Comparison of ENCODE assay signal across 1 cellular context in the genomic region with DNA sequence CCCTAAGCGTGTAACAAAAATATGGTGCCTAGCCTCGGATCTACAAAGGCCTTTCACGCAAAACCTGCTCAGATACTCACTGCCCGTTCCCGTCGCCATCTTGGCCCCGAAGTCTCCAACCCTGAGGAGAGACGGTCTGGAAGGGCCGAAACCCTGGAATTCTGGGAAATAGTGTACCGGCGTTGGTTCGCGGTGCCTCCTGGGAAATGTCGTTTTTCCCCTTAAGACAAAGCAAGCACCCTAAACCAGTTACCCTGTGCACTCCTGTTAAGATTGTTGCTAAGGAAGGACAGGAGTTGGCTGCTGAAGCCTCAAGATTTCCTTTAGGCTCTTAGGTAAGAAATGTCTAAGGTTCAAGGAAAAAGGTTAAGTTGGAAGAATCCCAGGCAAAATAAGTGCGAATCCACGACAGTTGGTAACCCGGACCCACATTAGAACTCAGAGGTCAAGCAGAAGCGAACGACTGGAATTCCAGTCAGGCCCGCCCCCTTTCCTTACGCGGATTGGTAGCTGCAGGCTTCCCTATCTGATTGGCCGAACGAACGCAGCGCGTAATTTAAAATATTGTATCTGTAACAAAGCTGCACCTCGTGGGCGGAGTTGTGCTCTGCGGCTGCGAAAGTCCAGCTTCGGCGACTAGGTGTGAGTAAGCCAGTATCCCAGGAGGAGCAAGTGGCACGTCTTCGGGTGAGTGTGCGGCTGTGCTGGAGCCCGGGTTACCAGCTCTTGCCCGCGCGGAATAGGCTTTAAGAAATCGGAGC.
TF ChIP-seq lines count a peak whose summit lies in the region.

A gene with protein sequence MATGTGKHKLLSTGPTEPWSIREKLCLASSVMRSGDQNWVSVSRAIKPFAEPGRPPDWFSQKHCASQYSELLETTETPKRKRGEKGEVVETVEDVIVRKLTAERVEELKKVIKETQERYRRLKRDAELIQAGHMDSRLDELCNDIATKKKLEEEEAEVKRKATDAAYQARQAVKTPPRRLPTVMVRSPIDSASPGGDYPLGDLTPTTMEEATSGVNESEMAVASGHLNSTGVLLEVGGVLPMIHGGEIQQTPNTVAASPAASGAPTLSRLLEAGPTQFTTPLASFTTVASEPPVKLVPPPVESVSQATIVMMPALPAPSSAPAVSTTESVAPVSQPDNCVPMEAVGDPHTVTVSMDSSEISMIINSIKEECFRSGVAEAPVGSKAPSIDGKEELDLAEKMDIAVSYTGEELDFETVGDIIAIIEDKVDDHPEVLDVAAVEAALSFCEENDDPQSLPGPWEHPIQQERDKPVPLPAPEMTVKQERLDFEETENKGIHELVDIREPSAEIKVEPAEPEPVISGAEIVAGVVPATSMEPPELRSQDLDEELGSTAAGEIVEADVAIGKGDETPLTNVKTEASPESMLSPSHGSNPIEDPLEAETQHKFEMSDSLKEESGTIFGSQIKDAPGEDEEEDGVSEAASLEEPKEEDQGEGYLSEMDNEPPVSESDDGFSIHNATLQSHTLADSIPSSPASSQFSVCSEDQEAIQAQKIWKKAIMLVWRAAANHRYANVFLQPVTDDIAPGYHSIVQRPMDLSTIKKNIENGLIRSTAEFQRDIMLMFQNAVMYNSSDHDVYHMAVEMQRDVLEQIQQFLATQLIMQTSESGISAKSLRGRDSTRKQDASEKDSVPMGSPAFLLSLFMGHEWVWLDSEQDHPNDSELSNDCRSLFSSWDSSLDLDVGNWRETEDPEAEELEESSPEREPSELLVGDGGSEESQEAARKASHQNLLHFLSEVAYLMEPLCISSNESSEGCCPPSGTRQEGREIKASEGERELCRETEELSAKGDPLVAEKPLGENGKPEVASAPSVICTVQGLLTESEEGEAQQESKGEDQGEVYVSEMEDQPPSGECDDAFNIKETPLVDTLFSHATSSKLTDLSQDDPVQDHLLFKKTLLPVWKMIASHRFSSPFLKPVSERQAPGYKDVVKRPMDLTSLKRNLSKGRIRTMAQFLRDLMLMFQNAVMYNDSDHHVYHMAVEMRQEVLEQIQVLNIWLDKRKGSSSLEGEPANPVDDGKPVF (minus strand): TSS at position 115 of the 761 bp plus-strand sequence. CDS start 16 bp downstream, at position 99.
Gene KIF20A, plus strand, starts transcription at position 597 of the 761 bp plus-strand sequence. CDS start 569 bp downstream, outside the sequence.

TF ChIP-seq in K562, 482 proteins besides CTCF, POLR2A, EP300 and RAD21 (continued from another document and continues in another):
- TF ChIP-seq ZC3H11A (IDR thresholded peaks at IDR 0.05; ENCODE audit: low read depth, low read length): no peak
- TF ChIP-seq COPS2 (conservative IDR thresholded peaks at IDR 0.05): no peak
- no peak for TF ChIP-seq HSF4 (CRISPR knock-in tag; IDR thresholded peaks at IDR 0.05; ENCODE audit: borderline replicate concordance)
- no peak for TF ChIP-seq CCAR2 (IDR thresholded peaks at IDR 0.05; ENCODE audit: low read depth, low read length)
- TF ChIP-seq STAT5B (CRISPR knock-in tag; IDR thresholded peaks at IDR 0.05): no peak
- TF ChIP-seq ZNF780A (CRISPR knock-in tag; IDR thresholded peaks at IDR 0.05): no peak
- TF ChIP-seq, protein P1, sequence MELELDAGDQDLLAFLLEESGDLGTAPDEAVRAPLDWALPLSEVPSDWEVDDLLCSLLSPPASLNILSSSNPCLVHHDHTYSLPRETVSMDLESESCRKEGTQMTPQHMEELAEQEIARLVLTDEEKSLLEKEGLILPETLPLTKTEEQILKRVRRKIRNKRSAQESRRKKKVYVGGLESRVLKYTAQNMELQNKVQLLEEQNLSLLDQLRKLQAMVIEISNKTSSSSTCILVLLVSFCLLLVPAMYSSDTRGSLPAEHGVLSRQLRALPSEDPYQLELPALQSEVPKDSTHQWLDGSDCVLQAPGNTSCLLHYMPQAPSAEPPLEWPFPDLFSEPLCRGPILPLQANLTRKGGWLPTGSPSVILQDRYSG (tag; conservative IDR thresholded peaks at IDR 0.05; ENCODE audit: low read depth): no peak
- no peak for TF ChIP-seq PYGO2 (tag; IDR thresholded peaks at IDR 0.05)
- TF ChIP-seq BRD4 (IDR thresholded peaks at IDR 0.05): no peak
- peak; percentile 43; the same call in 1 of the 2 replicates for TF ChIP-seq SREBF1 (IDR thresholded peaks at IDR 0.05; ENCODE audit: borderline replicate concordance, low read depth, low read length)
- TF ChIP-seq THAP12 (CRISPR knock-in tag; IDR thresholded peaks at IDR 0.05): 0 out of 2 replicates have a peak, but pooled peaks have one; percentile 53
- TF ChIP-seq ELF1 (tag; IDR thresholded peaks at IDR 0.05): peak; percentile 56
- peak; percentile 91 for TF ChIP-seq MXI1 (IDR thresholded peaks at IDR 0.05; ENCODE audit: low read depth, low read length)
- TF ChIP-seq L3MBTL2 (IDR thresholded peaks at IDR 0.05): peak; percentile 92
- 0 out of 2 replicates have a peak, but pooled peaks have one; percentile 18 for TF ChIP-seq ZNF592 (IDR thresholded peaks at IDR 0.05)
- TF ChIP-seq, protein P2, sequence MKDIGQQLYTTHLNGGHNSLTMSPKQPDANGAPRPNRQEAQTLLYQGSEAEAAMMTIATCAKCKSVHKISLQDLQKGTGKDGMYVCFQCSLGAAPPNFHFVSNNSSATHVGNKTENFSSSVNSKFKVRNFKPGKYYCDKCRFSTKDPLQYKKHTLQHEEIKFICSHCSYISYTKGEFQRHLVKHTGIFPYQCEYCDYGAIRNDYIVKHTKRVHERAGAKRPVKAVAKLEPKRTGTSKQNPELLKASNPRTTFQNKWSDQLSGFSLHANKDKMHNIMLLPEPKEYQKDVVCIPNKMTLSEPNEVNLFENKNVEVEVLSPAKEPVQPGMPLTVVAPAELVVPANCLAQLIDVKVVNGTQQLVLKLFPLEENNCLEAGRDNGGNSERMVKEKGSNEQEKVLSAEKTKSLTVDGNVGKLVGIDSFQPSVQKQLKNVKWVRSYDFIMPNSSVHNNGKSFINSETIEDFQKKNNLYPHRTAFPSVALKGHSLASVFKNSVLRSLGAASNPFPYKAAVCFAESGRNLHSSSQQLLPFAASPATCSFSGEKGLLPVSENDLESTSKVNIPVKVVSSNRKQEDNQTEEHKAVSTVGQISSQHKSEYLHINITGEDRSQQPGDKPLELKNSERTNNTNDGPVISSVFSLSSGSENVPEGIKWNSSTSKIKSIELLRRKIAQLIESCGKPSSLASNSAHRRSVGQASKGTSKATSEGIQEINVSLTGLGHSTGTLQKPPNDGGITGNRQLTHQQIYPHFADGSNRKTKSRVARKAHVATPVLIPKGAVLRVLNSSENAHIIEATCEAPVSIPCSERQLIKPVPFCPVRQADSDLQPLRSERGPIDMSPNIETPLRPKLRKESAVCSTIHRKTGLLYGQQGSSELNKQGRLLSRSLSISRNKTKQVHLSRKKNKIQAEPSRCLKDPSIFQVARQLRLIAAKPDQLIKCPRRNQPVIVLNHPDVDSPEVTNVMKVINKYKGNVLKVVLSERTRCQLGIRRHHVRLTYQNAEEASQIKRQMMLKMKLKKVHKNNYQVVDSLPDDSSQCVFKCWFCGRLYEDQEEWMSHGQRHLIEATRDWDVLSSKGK (CRISPR knock-in tag; IDR thresholded peaks at IDR 0.05): no peak
- no peak for TF ChIP-seq RBM17 (IDR thresholded peaks at IDR 0.05; ENCODE audit: borderline replicate concordance, low read depth, low read length)
- no peak for TF ChIP-seq ESRRB (CRISPR knock-in tag; IDR thresholded peaks at IDR 0.05; ENCODE audit: borderline replicate concordance)
- no peak for TF ChIP-seq SIRT6 (IDR thresholded peaks at IDR 0.05; ENCODE audit: low read depth, low read length)
- no peak for TF ChIP-seq ZBED1 (IDR thresholded peaks at IDR 0.05)
- no peak for TF ChIP-seq ZNF586 (CRISPR knock-in tag; conservative IDR thresholded peaks at IDR 0.05)
- peak in 1 of 2 experiments; percentile 97 for TF ChIP-seq AFF1 (IDR thresholded peaks at IDR 0.05; ENCODE audit: low read depth in 1 of 2, partially characterized antibody in 2 of 2)
- TF ChIP-seq PRPF4 (IDR thresholded peaks at IDR 0.05; ENCODE audit: insufficient read depth, low read depth, low read length, poor library complexity, severe bottlenecking): no peak
- no peak for TF ChIP-seq ZNF165 (CRISPR knock-in tag; IDR thresholded peaks at IDR 0.05; ENCODE audit: borderline replicate concordance)
- TF ChIP-seq, protein P3, sequence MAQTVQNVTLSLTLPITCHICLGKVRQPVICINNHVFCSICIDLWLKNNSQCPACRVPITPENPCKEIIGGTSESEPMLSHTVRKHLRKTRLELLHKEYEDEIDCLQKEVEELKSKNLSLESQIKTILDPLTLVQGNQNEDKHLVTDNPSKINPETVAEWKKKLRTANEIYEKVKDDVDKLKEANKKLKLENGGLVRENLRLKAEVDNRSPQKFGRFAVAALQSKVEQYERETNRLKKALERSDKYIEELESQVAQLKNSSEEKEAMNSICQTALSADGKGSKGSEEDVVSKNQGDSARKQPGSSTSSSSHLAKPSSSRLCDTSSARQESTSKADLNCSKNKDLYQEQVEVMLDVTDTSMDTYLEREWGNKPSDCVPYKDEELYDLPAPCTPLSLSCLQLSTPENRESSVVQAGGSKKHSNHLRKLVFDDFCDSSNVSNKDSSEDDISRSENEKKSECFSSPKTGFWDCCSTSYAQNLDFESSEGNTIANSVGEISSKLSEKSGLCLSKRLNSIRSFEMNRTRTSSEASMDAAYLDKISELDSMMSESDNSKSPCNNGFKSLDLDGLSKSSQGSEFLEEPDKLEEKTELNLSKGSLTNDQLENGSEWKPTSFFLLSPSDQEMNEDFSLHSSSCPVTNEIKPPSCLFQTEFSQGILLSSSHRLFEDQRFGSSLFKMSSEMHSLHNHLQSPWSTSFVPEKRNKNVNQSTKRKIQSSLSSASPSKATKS (CRISPR knock-in tag; IDR thresholded peaks at IDR 0.05): no peak
- TF ChIP-seq POLR2AphosphoS5 (IDR thresholded peaks at IDR 0.05; ENCODE audit: control insufficient read depth, insufficient read depth, low read depth, low read length): peak; percentile 95
- TF ChIP-seq USF2 (CRISPR knock-in tag; IDR thresholded peaks at IDR 0.05): no peak
